8 cellular contexts compared by ENCODE assay signal in genomic region chr7:73841689-73842247, GRCh38. TPM values are rescaled to one million over a fixed set of nuclear protein-coding genes. Genes with fewer than 3 reads are reported as not detected.
DNase-seq lines count a peak whose midpoint lies in the region; ATAC-seq and TF ChIP-seq lines count a peak whose summit lies in the region.

No MANE protein-coding gene starts in this region.

- H3K4me3 ChIP-seq in H7 (ENCODE audit: insufficient read depth, low read depth, low read length): peak overlapping the region; percentile 60
- peak overlapping the region; percentile 68 for H3K4me3 ChIP-seq in skeletal muscle cell (ENCODE audit: low read depth, low read length)

- no peak for TF ChIP-seq POLR2A in erythroblast (IDR thresholded peaks at IDR 0.05; ENCODE audit: low read length)

- H3K27me3 ChIP-seq in H7 (ENCODE audit: control insufficient read depth, insufficient read depth, low read length): no peaks in the 10 kb centered on the region

- in situ Hi-C loops in GM13977 (cut with MboI; ENCODE audit: low pct_unique_long_range_greater_than_20kb, low sequenced_read_pairs, unreplicated experiment): no loop called here

- DNase-seq in H7 (peak; percentile 87), left cardiac atrium (no peak), skeletal muscle cell (ENCODE audit: low read depth) (no peak), GM13977 (ENCODE audit: low spot score) (no peak), Kasumi-1 (lab: John Stamatoyannopoulos, UW) (no peak), AG08396 (ENCODE audit: low spot score) (no peak), erythroblast (lab: John Stamatoyannopoulos, UW) (no peak)

- H3K27ac ChIP-seq in VCaP: peak overlapping the region; percentile 80; the same call in 1 of the 2 replicates

- intact Hi-C loops in left cardiac atrium (cut with DNase I): no loop called here

- no peaks in the 10 kb centered on the region; the same call in 1 of the 2 replicates for H3K36me3 ChIP-seq in H7 (replicated peaks; ENCODE audit: control insufficient read depth, insufficient read depth, low read length)

- no peak for TF ChIP-seq CTCF in VCaP (conservative IDR thresholded peaks at IDR 0.05)
- TF ChIP-seq CTCF in GM13977 (IDR thresholded peaks at IDR 0.05; ENCODE audit: extremely low read depth, insufficient read depth, missing control alignments): no peak

- peak; percentile 21 to 37 for ATAC-seq in left cardiac atrium

RNA-seq across cellular contexts. Expression of gene METTL27, which starts 0.5 kb away (rescaled TPM):
- 1.9 and 7.4 TPM in 2 replicates for total RNA-seq in H7 (2014; rRNA removed; shearing (Covaris generic))
- total RNA-seq in left cardiac atrium: under 1 TPM; 0.32 to 0.92 TPM

RNA-seq across cellular contexts. Expression of gene CLDN4, which starts 11.0 kb away (rescaled TPM):
- 2.0 and 2.1 TPM in 2 replicates for total RNA-seq in H7 (2014; rRNA removed; shearing (Covaris generic))
- total RNA-seq in left cardiac atrium: under 1 TPM in 1 of 2 donors, not detected in 1; 0.71 TPM

RNA-seq across cellular contexts. Expression of gene TMEM270, which starts 19.2 kb away (rescaled TPM):
- total RNA-seq in H7 (2014; rRNA removed; shearing (Covaris generic)): not detected in 2 replicates
- total RNA-seq in left cardiac atrium: not detected
